ENCODE assay signal across 1 cellular context in the genomic region with DNA sequence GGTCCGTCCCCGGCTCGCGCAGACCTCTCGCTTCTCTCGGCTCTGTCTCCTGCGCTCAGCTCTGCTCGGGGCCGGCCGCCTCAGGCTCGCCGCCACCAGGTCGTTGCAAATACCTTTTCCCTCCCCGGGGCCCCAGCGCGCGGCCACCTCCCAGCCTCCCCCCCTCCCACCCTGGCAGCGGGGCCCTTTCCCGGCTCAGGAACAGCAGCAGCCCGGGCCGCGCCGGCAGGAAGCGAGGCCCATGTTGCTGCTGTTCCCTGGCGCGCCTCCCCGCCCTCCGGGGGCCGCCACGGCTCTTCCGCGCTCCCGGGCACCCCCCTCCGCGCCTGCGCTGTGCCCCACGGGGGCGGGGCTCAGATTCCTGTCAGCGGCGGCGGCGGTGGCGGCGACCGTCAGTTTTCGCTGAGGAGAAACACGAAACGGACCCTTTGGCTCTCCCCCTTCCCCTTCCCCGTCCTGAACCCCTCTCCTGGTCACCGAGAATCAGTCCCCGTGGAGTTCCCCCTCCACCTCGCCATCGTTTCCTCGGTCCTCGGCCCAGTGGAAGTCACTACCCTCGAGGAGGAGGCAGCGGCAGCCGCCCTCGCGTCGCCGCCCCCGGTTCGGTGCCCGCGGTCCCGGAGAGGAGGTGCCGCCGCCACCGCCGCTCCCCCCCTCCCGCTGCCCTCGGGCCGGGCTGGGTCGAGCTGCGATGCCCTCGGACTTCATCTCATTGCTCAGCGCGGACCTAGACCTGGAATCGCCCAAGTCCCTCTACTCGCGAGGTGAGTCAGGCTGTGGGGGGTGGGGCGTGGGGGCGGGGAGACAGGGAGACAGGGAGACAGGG.
TF ChIP-seq lines count a peak whose summit lies in the region.

Gene NFAT5 (plus strand): TSS at position 356 of the 826 bp plus-strand sequence. CDS start 336 bp downstream, at position 692.

TF ChIP-seq in HepG2, 621 proteins besides CTCF, POLR2A, EP300 and RAD21 (continued from another document and continues in another):
- TF ChIP-seq ZGPAT (CRISPR knock-in tag; IDR thresholded peaks at IDR 0.05) (peak; percentile 98), ZNF569 (CRISPR knock-in tag; IDR thresholded peaks at IDR 0.05; ENCODE audit: borderline replicate concordance) (no peak), HNF4G (IDR thresholded peaks at IDR 0.05; ENCODE audit: borderline replicate concordance, low read depth, low read length) (peak; percentile 18; the same call in 1 of the 2 replicates), HNF4G (CRISPR knock-in tag; IDR thresholded peaks at IDR 0.05; ENCODE audit: borderline replicate concordance, low read depth) (no peak), MED13 (CRISPR knock-in tag; IDR thresholded peaks at IDR 0.05) (peak; percentile 70; the same call in 1 of the 2 replicates), RBFOX2 (IDR thresholded peaks at IDR 0.05; ENCODE audit: low read depth, low read length) (peak; percentile 97), ZNF383 (CRISPR knock-in tag; IDR thresholded peaks at IDR 0.05; ENCODE audit: borderline replicate concordance) (peak; percentile 91; the same call in 1 of the 2 replicates), HMGXB4 (CRISPR knock-in tag; IDR thresholded peaks at IDR 0.05; ENCODE audit: borderline replicate concordance in 1 of 2, low read depth in 1 of 2) (peak; percentile 94 to 96), DNMT3B (CRISPR knock-in tag; conservative IDR thresholded peaks at IDR 0.05) (peak; percentile 69; the same call in 1 of the 2 replicates), KLF9 (CRISPR knock-in tag; IDR thresholded peaks at IDR 0.05; ENCODE audit: low read depth) (peak; percentile 28; the same call in 1 of the 2 replicates), ZNF20 (CRISPR knock-in tag; IDR thresholded peaks at IDR 0.05) (0 out of 2 replicates have a peak, but pooled peaks have one; percentile 4), ZNF543 (CRISPR knock-in tag; IDR thresholded peaks at IDR 0.05) (peak; percentile 93; the same call in 1 of the 2 replicates), ZNF382 (CRISPR knock-in tag; IDR thresholded peaks at IDR 0.05; ENCODE audit: borderline replicate concordance) (no peak), NFKB2 (CRISPR knock-in tag; IDR thresholded peaks at IDR 0.05; ENCODE audit: borderline replicate concordance) (peak; percentile 94; the same call in 1 of the 2 replicates), PHF21A (CRISPR knock-in tag; IDR thresholded peaks at IDR 0.05) (peak; percentile 91), ZMAT3 (CRISPR knock-in tag; conservative IDR thresholded peaks at IDR 0.05) (peak; percentile 87; the same call in 1 of the 2 replicates), REL (CRISPR knock-in tag; conservative IDR thresholded peaks at IDR 0.05) (no peak), ZFX (CRISPR knock-in tag; IDR thresholded peaks at IDR 0.05; ENCODE audit: low read depth) (peak; percentile 79), KAT7 (CRISPR knock-in tag; IDR thresholded peaks at IDR 0.05; ENCODE audit: borderline replicate concordance) (peak; percentile 99), ETS1 (CRISPR knock-in tag; IDR thresholded peaks at IDR 0.05) (no peak), ATF3 (CRISPR knock-in tag; IDR thresholded peaks at IDR 0.05) (peak; percentile 64), NKX3-1 (CRISPR knock-in tag; IDR thresholded peaks at IDR 0.05) (no peak), SMYD3 (CRISPR knock-in tag; IDR thresholded peaks at IDR 0.05) (no peak), NR3C1 (CRISPR knock-in tag; IDR thresholded peaks at IDR 0.05) (no peak), ZNF232 (CRISPR knock-in tag; IDR thresholded peaks at IDR 0.05; ENCODE audit: borderline replicate concordance) (peak; percentile 45), RFXANK (CRISPR knock-in tag; IDR thresholded peaks at IDR 0.05) (peak; percentile 84; the same call in 1 of the 2 replicates), ZNF589 (CRISPR knock-in tag; conservative IDR thresholded peaks at IDR 0.05) (peak; percentile 91), NFATC3 (CRISPR knock-in tag; IDR thresholded peaks at IDR 0.05) (no peak), ZNF251 (CRISPR knock-in tag; IDR thresholded peaks at IDR 0.05) (no peak), NFE2L2 (IDR thresholded peaks at IDR 0.05; ENCODE audit: low read length) (no peak; the same call in 1 of the 2 replicates), ZNF501 (CRISPR knock-in tag; IDR thresholded peaks at IDR 0.05) (peak; percentile 96), KLF15 (CRISPR knock-in tag; IDR thresholded peaks at IDR 0.05; ENCODE audit: borderline replicate concordance) (peak; percentile 33; the same call in 1 of the 2 replicates), TSC22D2 (CRISPR knock-in tag; IDR thresholded peaks at IDR 0.05; ENCODE audit: borderline replicate concordance) (peak; percentile 98; the same call in 1 of the 2 replicates), ZFP36L2 (CRISPR knock-in tag; IDR thresholded peaks at IDR 0.05) (peak; percentile 74)
- TF ChIP-seq, protein P1, sequence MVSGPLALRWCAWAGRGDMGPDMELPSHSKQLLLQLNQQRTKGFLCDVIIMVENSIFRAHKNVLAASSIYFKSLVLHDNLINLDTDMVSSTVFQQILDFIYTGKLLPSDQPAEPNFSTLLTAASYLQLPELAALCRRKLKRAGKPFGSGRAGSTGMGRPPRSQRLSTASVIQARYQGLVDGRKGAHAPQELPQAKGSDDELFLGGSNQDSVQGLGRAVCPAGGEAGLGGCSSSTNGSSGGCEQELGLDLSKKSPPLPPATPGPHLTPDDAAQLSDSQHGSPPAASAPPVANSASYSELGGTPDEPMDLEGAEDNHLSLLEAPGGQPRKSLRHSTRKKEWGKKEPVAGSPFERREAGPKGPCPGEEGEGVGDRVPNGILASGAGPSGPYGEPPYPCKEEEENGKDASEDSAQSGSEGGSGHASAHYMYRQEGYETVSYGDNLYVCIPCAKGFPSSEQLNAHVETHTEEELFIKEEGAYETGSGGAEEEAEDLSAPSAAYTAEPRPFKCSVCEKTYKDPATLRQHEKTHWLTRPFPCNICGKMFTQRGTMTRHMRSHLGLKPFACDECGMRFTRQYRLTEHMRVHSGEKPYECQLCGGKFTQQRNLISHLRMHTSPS (CRISPR knock-in tag; IDR thresholded peaks at IDR 0.05; ENCODE audit: low read depth): no peak; the same call in 1 of the 2 replicates
- TF ChIP-seq, protein P2, sequence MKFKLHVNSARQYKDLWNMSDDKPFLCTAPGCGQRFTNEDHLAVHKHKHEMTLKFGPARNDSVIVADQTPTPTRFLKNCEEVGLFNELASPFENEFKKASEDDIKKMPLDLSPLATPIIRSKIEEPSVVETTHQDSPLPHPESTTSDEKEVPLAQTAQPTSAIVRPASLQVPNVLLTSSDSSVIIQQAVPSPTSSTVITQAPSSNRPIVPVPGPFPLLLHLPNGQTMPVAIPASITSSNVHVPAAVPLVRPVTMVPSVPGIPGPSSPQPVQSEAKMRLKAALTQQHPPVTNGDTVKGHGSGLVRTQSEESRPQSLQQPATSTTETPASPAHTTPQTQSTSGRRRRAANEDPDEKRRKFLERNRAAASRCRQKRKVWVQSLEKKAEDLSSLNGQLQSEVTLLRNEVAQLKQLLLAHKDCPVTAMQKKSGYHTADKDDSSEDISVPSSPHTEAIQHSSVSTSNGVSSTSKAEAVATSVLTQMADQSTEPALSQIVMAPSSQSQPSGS (CRISPR knock-in tag; IDR thresholded peaks at IDR 0.05): peak; percentile 94
- TF ChIP-seq, protein P3, sequence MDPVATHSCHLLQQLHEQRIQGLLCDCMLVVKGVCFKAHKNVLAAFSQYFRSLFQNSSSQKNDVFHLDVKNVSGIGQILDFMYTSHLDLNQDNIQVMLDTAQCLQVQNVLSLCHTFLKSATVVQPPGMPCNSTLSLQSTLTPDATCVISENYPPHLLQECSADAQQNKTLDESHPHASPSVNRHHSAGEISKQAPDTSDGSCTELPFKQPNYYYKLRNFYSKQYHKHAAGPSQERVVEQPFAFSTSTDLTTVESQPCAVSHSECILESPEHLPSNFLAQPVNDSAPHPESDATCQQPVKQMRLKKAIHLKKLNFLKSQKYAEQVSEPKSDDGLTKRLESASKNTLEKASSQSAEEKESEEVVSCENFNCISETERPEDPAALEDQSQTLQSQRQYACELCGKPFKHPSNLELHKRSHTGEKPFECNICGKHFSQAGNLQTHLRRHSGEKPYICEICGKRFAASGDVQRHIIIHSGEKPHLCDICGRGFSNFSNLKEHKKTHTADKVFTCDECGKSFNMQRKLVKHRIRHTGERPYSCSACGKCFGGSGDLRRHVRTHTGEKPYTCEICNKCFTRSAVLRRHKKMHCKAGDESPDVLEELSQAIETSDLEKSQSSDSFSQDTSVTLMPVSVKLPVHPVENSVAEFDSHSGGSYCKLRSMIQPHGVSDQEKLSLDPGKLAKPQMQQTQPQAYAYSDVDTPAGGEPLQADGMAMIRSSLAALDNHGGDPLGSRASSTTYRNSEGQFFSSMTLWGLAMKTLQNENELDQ (CRISPR knock-in tag; IDR thresholded peaks at IDR 0.05; ENCODE audit: borderline replicate concordance): peak; percentile 37
- TF ChIP-seq, protein P4, sequence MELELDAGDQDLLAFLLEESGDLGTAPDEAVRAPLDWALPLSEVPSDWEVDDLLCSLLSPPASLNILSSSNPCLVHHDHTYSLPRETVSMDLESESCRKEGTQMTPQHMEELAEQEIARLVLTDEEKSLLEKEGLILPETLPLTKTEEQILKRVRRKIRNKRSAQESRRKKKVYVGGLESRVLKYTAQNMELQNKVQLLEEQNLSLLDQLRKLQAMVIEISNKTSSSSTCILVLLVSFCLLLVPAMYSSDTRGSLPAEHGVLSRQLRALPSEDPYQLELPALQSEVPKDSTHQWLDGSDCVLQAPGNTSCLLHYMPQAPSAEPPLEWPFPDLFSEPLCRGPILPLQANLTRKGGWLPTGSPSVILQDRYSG (CRISPR knock-in tag; IDR thresholded peaks at IDR 0.05): no peak; the same call in 1 of the 2 replicates
- TF ChIP-seq, protein P5, sequence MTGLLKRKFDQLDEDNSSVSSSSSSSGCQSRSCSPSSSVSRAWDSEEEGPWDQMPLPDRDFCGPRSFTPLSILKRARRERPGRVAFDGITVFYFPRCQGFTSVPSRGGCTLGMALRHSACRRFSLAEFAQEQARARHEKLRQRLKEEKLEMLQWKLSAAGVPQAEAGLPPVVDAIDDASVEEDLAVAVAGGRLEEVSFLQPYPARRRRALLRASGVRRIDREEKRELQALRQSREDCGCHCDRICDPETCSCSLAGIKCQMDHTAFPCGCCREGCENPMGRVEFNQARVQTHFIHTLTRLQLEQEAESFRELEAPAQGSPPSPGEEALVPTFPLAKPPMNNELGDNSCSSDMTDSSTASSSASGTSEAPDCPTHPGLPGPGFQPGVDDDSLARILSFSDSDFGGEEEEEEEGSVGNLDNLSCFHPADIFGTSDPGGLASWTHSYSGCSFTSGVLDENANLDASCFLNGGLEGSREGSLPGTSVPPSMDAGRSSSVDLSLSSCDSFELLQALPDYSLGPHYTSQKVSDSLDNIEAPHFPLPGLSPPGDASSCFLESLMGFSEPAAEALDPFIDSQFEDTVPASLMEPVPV (CRISPR knock-in tag; IDR thresholded peaks at IDR 0.05): peak; percentile 85; the same call in 1 of the 2 replicates
- TF ChIP-seq, protein P6, sequence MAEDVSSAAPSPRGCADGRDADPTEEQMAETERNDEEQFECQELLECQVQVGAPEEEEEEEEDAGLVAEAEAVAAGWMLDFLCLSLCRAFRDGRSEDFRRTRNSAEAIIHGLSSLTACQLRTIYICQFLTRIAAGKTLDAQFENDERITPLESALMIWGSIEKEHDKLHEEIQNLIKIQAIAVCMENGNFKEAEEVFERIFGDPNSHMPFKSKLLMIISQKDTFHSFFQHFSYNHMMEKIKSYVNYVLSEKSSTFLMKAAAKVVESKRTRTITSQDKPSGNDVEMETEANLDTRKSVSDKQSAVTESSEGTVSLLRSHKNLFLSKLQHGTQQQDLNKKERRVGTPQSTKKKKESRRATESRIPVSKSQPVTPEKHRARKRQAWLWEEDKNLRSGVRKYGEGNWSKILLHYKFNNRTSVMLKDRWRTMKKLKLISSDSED (CRISPR knock-in tag; IDR thresholded peaks at IDR 0.05): no peak
